In genomic region chr2:230922951-230923717, GRCh38 we compare ENCODE assay signal across 20 cellular contexts. TPM values are rescaled to one million over a fixed set of nuclear protein-coding genes. Genes with fewer than 3 reads are reported as not detected.
A peak's percentile ranks its signal among the peaks of the same experiment; 100 is the strongest.
DNase-seq lines count a peak whose midpoint lies in the region; ATAC-seq and TF ChIP-seq lines count a peak whose summit lies in the region.
"Had no signal": no experiment of that assay in that cellular context is flagged by ENCODE, and none has a peak within 500 bp of the region (broad histone marks: within the 10 kb centered on the region; RNA-seq: fewer than 3 reads in every experiment).

No MANE protein-coding gene starts in this region.

- ATAC-seq in CD8-positive, alpha-beta T cell: no peak
- ATAC-seq in natural killer cell treated with Interleukin-12 subunit alpha and Interleukin-12 subunit beta and Interleukin-15 and Interleukin-18, amount 100 ng/mL, for 72 hours: no peak
- no peak for ATAC-seq in HG03045 (IDR thresholded peaks at IDR 0.05; ENCODE audit: unreplicated experiment)
- ATAC-seq: activated naive CD4-positive, alpha-beta T cell treated with anti-CD3 and anti-CD28 coated beads, Interleukin-2, amount 50 U/mL, for 72 hours; Panc1 had no signal

- H3K4me1 ChIP-seq in CD8-positive, alpha-beta T cell (ENCODE audit: insufficient read depth, low read length): peaks cover 52% of the 10 kb centered on the region
- H3K4me1 ChIP-seq in BE2C: no peaks in the 10 kb centered on the region
- H3K4me1 ChIP-seq: vagina had no signal

- H3K9me3 ChIP-seq in CD8-positive, alpha-beta T cell (ENCODE audit: low read length): no peaks in the 10 kb centered on the region
- H3K9me3 ChIP-seq in BE2C: no peaks in the 10 kb centered on the region
- H3K9me3 ChIP-seq: BLaER1 treated with 17β-estradiol and CSF1 and Interleukin-3, amounts not matched to agents 10 nM and 100 nM; vagina had no signal

- POLR2A ChIA-PET in CD8-positive, alpha-beta T cell (lab: Charles Lee): interaction anchor here (1.5 kb wide), 1 partner anchor 40 kb away, joined by 5 read pairs; no protein-coding TSS in a partner anchor

- TF ChIP-seq CTCF in CD8-positive, alpha-beta T cell (IDR thresholded peaks at IDR 0.05): no peak
- no peak for TF ChIP-seq CTCF in BE2C (IDR thresholded peaks at IDR 0.05; ENCODE audit: low read depth, low read length)

- DNase-seq in CD8-positive, alpha-beta T cell: no peak
- peak; percentile 32 for DNase-seq in Jurkat, Clone E6-1 (ENCODE audit: low read depth, low spot score)
- peak; percentile 16 for DNase-seq in activated naive CD4-positive, alpha-beta T cell treated with anti-CD3 and anti-CD28 coated beads, Interleukin-2, amount 10 ng/mL, durations not matched to agents 7 days and 5 days
- DNase-seq in natural killer cell treated with Interleukin-12 subunit alpha and Interleukin-12 subunit beta and Interleukin-15 and Interleukin-18, amount 100 ng/mL, for 72 hours (ENCODE audit: low spot score): no peak
- DNase-seq in BE2C: no peak
- DNase-seq in ecto neural progenitor cell (ENCODE audit: low spot score): no peak
- no peak for DNase-seq in SW 1271 (lab: John Stamatoyannopoulos, UW)
- DNase-seq: activated CD4-positive, CD25-positive, alpha-beta regulatory T cell; central memory CD4-positive, alpha-beta T cell; H7; NCI-H1436 treated with DMSO at 0.1 percent for 48 hours; NCI-H524; stimulated activated CD4-positive, alpha-beta T cell treated with anti-CD3 and anti-CD28 coated beads, Interleukin-1b, Interleukin-23, amount 100 ng/mL, for 48 hours had no signal

- H3K27me3 ChIP-seq in CD8-positive, alpha-beta T cell (ENCODE audit: insufficient read depth, low read length): no peaks in the 10 kb centered on the region
- H3K27me3 ChIP-seq in BE2C: peaks cover 8% of the 10 kb centered on the region
- H3K27me3 ChIP-seq: BLaER1 treated with 17β-estradiol and CSF1 and Interleukin-3, amounts not matched to agents 10 nM and 100 nM; vagina had no signal

- peak overlapping the region; percentile 56 for H3K27ac Mint-ChIP-seq in CD8-positive, alpha-beta T cell
- no peak overlapping the region for H3K27ac Mint-ChIP-seq in activated naive CD4-positive, alpha-beta T cell treated with anti-CD3 and anti-CD28 coated beads, Interleukin-2, amount 10 ng/mL, durations not matched to agents 7 days and 5 days
- H3K27ac Mint-ChIP-seq in natural killer cell treated with Interleukin-12 subunit alpha and Interleukin-12 subunit beta and Interleukin-15 and Interleukin-18, amount 100 ng/mL, for 72 hours: peak overlapping the region in 1 of 2 donors; percentile 43

- H3K9me3 Mint-ChIP-seq in CD8-positive, alpha-beta T cell: no peaks in the 10 kb centered on the region
- H3K9me3 Mint-ChIP-seq in activated naive CD4-positive, alpha-beta T cell treated with anti-CD3 and anti-CD28 coated beads, Interleukin-2, amount 10 ng/mL, durations not matched to agents 7 days and 5 days: no peaks in the 10 kb centered on the region
- no peaks in the 10 kb centered on the region for H3K9me3 Mint-ChIP-seq in natural killer cell treated with Interleukin-12 subunit alpha and Interleukin-12 subunit beta and Interleukin-15 and Interleukin-18, amount 100 ng/mL, for 72 hours
- H3K9me3 Mint-ChIP-seq: activated naive CD4-positive, alpha-beta T cell treated with anti-CD3 and anti-CD28 coated beads, Interleukin-2, amount 50 U/mL, for 72 hours had no signal

- H3K4me3 Mint-ChIP-seq in CD8-positive, alpha-beta T cell: peak overlapping the region; percentile 87
- peak overlapping the region; percentile 10 for H3K4me3 Mint-ChIP-seq in activated naive CD4-positive, alpha-beta T cell treated with anti-CD3 and anti-CD28 coated beads, Interleukin-2, amount 10 ng/mL, durations not matched to agents 7 days and 5 days
- H3K4me3 Mint-ChIP-seq in natural killer cell treated with Interleukin-12 subunit alpha and Interleukin-12 subunit beta and Interleukin-15 and Interleukin-18, amount 100 ng/mL, for 72 hours: peak overlapping the region; percentile 81

- no peak overlapping the region for H3K27ac ChIP-seq in CD8-positive, alpha-beta T cell (ENCODE audit: low read depth, low read length)
- H3K27ac ChIP-seq: BLaER1 treated with 17β-estradiol and CSF1 and Interleukin-3, amounts not matched to agents 10 nM and 100 nM; vagina had no signal

- peaks cover 70% of the 10 kb centered on the region for H3K4me1 Mint-ChIP-seq in CD8-positive, alpha-beta T cell (ENCODE audit: low read depth)
- peaks cover 49% of the 10 kb centered on the region for H3K4me1 Mint-ChIP-seq in activated naive CD4-positive, alpha-beta T cell treated with anti-CD3 and anti-CD28 coated beads, Interleukin-2, amount 10 ng/mL, durations not matched to agents 7 days and 5 days
- peaks cover 8 to 46% of the 10 kb centered on the region in 2 donors for H3K4me1 Mint-ChIP-seq in natural killer cell treated with Interleukin-12 subunit alpha and Interleukin-12 subunit beta and Interleukin-15 and Interleukin-18, amount 100 ng/mL, for 72 hours (ENCODE audit: low read depth in 2 of 2)

- H3K27me3 Mint-ChIP-seq in CD8-positive, alpha-beta T cell (ENCODE audit: low read depth): no peaks in the 10 kb centered on the region
- peaks cover 13% of the 10 kb centered on the region for H3K27me3 Mint-ChIP-seq in activated naive CD4-positive, alpha-beta T cell treated with anti-CD3 and anti-CD28 coated beads, Interleukin-2, amount 10 ng/mL, durations not matched to agents 7 days and 5 days
- peaks cover 34 to 39% of the 10 kb centered on the region in 2 donors for H3K27me3 Mint-ChIP-seq in natural killer cell treated with Interleukin-12 subunit alpha and Interleukin-12 subunit beta and Interleukin-15 and Interleukin-18, amount 100 ng/mL, for 72 hours

- no peak overlapping the region for H3K4me3 ChIP-seq in CD8-positive, alpha-beta T cell (ENCODE audit: low read depth, low read length)
- no peak overlapping the region for H3K4me3 ChIP-seq in Jurkat, Clone E6-1 (ENCODE audit: low read length)
- no peak overlapping the region for H3K4me3 ChIP-seq in BE2C (ENCODE audit: low read depth, low read length)
- H3K4me3 ChIP-seq: BLaER1 treated with 17β-estradiol and CSF1 and Interleukin-3, amounts not matched to agents 10 nM and 100 nM; vagina had no signal

- no peaks in the 10 kb centered on the region for H3K36me3 ChIP-seq in CD8-positive, alpha-beta T cell (ENCODE audit: insufficient read depth, low read length)
- no peaks in the 10 kb centered on the region for H3K36me3 ChIP-seq in BE2C
- H3K36me3 ChIP-seq: BLaER1 treated with 17β-estradiol and CSF1 and Interleukin-3, amounts not matched to agents 10 nM and 100 nM; vagina had no signal

- CTCF ChIA-PET in CD8-positive, alpha-beta T cell (lab: Charles Lee): interaction anchor here (1.1 to 3.5 kb wide), 8 partner anchors 10 to 129 kb away, joined by 3 to 27 read pairs (median 5); no protein-coding TSS in a partner anchor
- CTCF ChIA-PET in activated naive CD4-positive, alpha-beta T cell treated with anti-CD3 and anti-CD28 coated beads, Interleukin-2, amount 10 ng/mL, durations not matched to agents 7 days and 5 days (lab: Charles Lee): interaction anchor here (1.0 to 2.0 kb wide), 2 partner anchors 9 to 10 kb away, joined by 3 to 9 read pairs; no protein-coding TSS in a partner anchor

- H3K36me3 Mint-ChIP-seq in CD8-positive, alpha-beta T cell: no peaks in the 10 kb centered on the region
- H3K36me3 Mint-ChIP-seq in activated naive CD4-positive, alpha-beta T cell treated with anti-CD3 and anti-CD28 coated beads, Interleukin-2, amount 10 ng/mL, durations not matched to agents 7 days and 5 days: no peaks in the 10 kb centered on the region
- H3K36me3 Mint-ChIP-seq in natural killer cell treated with Interleukin-12 subunit alpha and Interleukin-12 subunit beta and Interleukin-15 and Interleukin-18, amount 100 ng/mL, for 72 hours: no peaks in the 10 kb centered on the region

- intact Hi-C loops in CD8-positive, alpha-beta T cell (cut with DNase I, micrococcal nuclease): loop anchor here in 1 of 2 experiments (5.0 kb wide), 1 partner anchor 49 kb away; no protein-coding TSS in a partner anchor

RNA-seq across cellular contexts. Expression of gene GPR55, which starts 1.9 kb away (rescaled TPM):
- 1 to 10 TPM; 3.2 to 3.4 TPM for total RNA-seq in CD8-positive, alpha-beta T cell
- polyA plus RNA-seq in Jurkat, Clone E6-1 (2012; ENCODE audit: insufficient read depth, insufficient read length): not detected
- 1 to 10 TPM in 1 of 2 donors, under 1 TPM in 1; 0.26 to 5.5 TPM for total RNA-seq in natural killer cell treated with Interleukin-12 subunit alpha and Interleukin-12 subunit beta and Interleukin-15 and Interleukin-18, amount 100 ng/mL, for 72 hours
- not detected for polyA plus RNA-seq in BE2C (2012; ENCODE audit: insufficient read depth, insufficient read length, low read depth)
- total RNA-seq: H7, kidney epithelial cell, LHCN-M2 had no signal

RNA-seq across cellular contexts. Expression of gene ITM2C, which starts 58.4 kb away (rescaled TPM):
- total RNA-seq in CD8-positive, alpha-beta T cell: 10 to 100 TPM; 23.2 to 27.4 TPM
- polyA plus RNA-seq in Jurkat, Clone E6-1 (2012; ENCODE audit: insufficient read depth, insufficient read length): 120 TPM
- 10 to 100 TPM in 1 of 2 donors, 1 to 10 TPM in 1; 2.7 to 21.7 TPM for total RNA-seq in natural killer cell treated with Interleukin-12 subunit alpha and Interleukin-12 subunit beta and Interleukin-15 and Interleukin-18, amount 100 ng/mL, for 72 hours
- polyA plus RNA-seq in BE2C (2012; ENCODE audit: insufficient read depth, insufficient read length, low read depth): 1,292 TPM

Comparison
In these comparisons a context has a peak if more than half of its experiments do, and no peak if none do; other contexts are left out.
1. DNase-seq: peak in Jurkat, Clone E6-1 (single experiment) and activated naive CD4-positive, alpha-beta T cell treated with anti-CD3 and anti-CD28 coated beads, Interleukin-2, amount 10 ng/mL, durations not matched to agents 7 days and 5 days (single experiment); none in CD8-positive, alpha-beta T cell (0 of 7), natural killer cell treated with Interleukin-12 subunit alpha and Interleukin-12 subunit beta and Interleukin-15 and Interleukin-18, amount 100 ng/mL, for 72 hours (single experiment), BE2C (single experiment), ecto neural progenitor cell (single experiment) and SW 1271 (0 of 2).
2. H3K4me3 Mint-ChIP-seq: peak in every context shown above with its lines; median percentile 87 in CD8-positive, alpha-beta T cell; 81 in natural killer cell treated with Interleukin-12 subunit alpha and Interleukin-12 subunit beta and Interleukin-15 and Interleukin-18, amount 100 ng/mL, for 72 hours; 10 in activated naive CD4-positive, alpha-beta T cell treated with anti-CD3 and anti-CD28 coated beads, Interleukin-2, amount 10 ng/mL, durations not matched to agents 7 days and 5 days.